ENCODE assay signal across 9 cellular contexts in genomic region chr3:114336122-114336697, GRCh38.
DNase-seq lines count a peak whose midpoint lies in the region; ATAC-seq and TF ChIP-seq lines count a peak whose summit lies in the region.
"Had no signal": no experiment of that assay in that cellular context is flagged by ENCODE, and none has a peak within 500 bp of the region (broad histone marks: within the 10 kb centered on the region; RNA-seq: fewer than 3 reads in every experiment).

No MANE protein-coding gene starts in this region.

- H3K27ac ChIP-seq in VCaP = no peak overlapping the region

- no peak overlapping the region for H3K4me3 ChIP-seq in GM12864 (ENCODE audit: low read depth, low read length)

- peak; percentile 7 for TF ChIP-seq CTCF in GM12864 (IDR thresholded peaks at IDR 0.05; ENCODE audit: low read depth, low read length, missing control alignments)
- TF ChIP-seq CTCF in VCaP (conservative IDR thresholded peaks at IDR 0.05) = peak; percentile 69

- peak; percentile 9 for DNase-seq in AG08396 (ENCODE audit: low spot score)
- DNase-seq in GM12864 (ENCODE audit: low read depth) = no peak
- DNase-seq in iris pigment epithelial cell (ENCODE audit: low read depth) = peak; percentile 8
- DNase-seq in effector CD8-positive, alpha-beta T cell (lab: John Stamatoyannopoulos, UW) = no peak
- DNase-seq in superior temporal gyrus (ENCODE audit: extremely low spot score) = no peak
- no peak for DNase-seq in NOMO-1 treated with dmso at 0.1 percent for 144 hours (lab: John Stamatoyannopoulos, UW; ENCODE audit: unreplicated experiment)
- DNase-seq: activated naive CD4-positive, alpha-beta T cell treated with Interleukin-2 at 50 U/mL for 16 hours had no signal

- no peak for ATAC-seq in HG03196 (IDR thresholded peaks at IDR 0.05; ENCODE audit: unreplicated experiment)

Comparison
In these comparisons a context has a peak if more than half of its experiments do, and no peak if none do; other contexts are left out.
1. DNase-seq: peak in AG08396 (single experiment) and iris pigment epithelial cell (single experiment); none in GM12864 (single experiment), effector CD8-positive, alpha-beta T cell (single experiment), superior temporal gyrus (single experiment) and NOMO-1 treated with dmso at 0.1 percent for 144 hours (single experiment).